Comparison of ENCODE assay signal across 1 cellular context in genomic region chr1:69055223-69055622, GRCh38.
TF ChIP-seq lines count a peak whose summit lies in the region.

No MANE protein-coding gene starts in this region.

TF ChIP-seq in SK-N-SH, 30 proteins besides CTCF, POLR2A, EP300 and RAD21 (continued from another document):
- TF ChIP-seq CHD2 (IDR thresholded peaks at IDR 0.05; ENCODE audit: low read length, partially characterized antibody) (no peak), NRF1 (IDR thresholded peaks at IDR 0.05; ENCODE audit: low read depth, low read length) (no peak), ZBTB33 (IDR thresholded peaks at IDR 0.05; ENCODE audit: borderline replicate concordance, low read depth) (no peak), USF2 (IDR thresholded peaks at IDR 0.05; ENCODE audit: borderline replicate concordance, low read depth, low read length) (no peak), RFX5 (IDR thresholded peaks at IDR 0.05; ENCODE audit: low read length) (no peak), TEAD4 (IDR thresholded peaks at IDR 0.05; ENCODE audit: borderline replicate concordance, insufficient read depth) (no peak)
